ENCODE assay signal across 8 cellular contexts in the genomic region with DNA sequence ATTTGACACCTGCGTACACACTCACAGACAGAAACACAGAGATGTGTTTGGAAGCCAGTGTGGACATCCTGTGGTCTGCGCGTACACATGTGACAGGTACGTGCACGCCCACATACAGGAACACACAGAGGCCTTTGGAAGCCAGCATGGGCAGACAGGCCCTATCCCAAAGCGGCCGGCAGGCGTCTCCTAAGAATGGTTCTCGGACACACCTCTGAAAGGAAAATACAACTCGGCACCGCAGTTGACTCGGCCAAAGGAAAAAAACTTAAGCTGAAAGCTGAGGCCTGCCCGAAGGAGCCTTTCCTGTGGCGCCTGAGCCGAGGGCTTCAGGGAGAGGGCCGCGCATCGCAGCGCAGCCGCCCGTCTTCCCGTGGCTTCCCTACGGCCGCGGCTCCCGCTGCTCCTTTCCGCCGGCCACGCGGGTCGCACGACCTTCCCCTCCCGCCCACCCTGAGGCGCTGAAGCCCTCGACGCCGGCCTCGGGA. TPM values are rescaled to one million over a fixed set of nuclear protein-coding genes. Genes with fewer than 3 reads are reported as not detected.
DNase-seq lines count a peak whose midpoint lies in the region; ATAC-seq, FAIRE-seq and TF ChIP-seq lines count a peak whose summit lies in the region.

No MANE protein-coding gene starts in this region.

- peak overlapping the region; percentile 97 for H3K4me2 ChIP-seq in trophoblast cell (ENCODE audit: low read length)

- H3K9ac ChIP-seq in trophoblast cell (ENCODE audit: low read length), result no peak overlapping the region

- no peak overlapping the region for H2BK12ac ChIP-seq in trophoblast cell (ENCODE audit: low read length)

- H3K18ac ChIP-seq in trophoblast cell (ENCODE audit: low read length), result no peak overlapping the region

- peaks cover 0 to 2% of the 10 kb centered on the region in 2 experiments for H3K36me3 ChIP-seq in trophoblast cell (ENCODE audit: control insufficient read depth in 1 of 2, insufficient read depth in 2 of 2, low read length in 2 of 2)

- CTCF ChIA-PET in activated naive CD4-positive, alpha-beta T cell treated with anti-CD3 and anti-CD28 coated beads, Interleukin-2, amount 10 ng/mL, durations not matched to agents 7 days and 5 days (lab: Charles Lee), result interaction anchor here (0.9 kb wide), 1 partner anchor 144 kb away, joined by 5 read pairs; no protein-coding TSS in a partner anchor

- no peak overlapping the region for H2AFZ ChIP-seq in trophoblast cell (ENCODE audit: insufficient read depth, low read length, poor library complexity)

- no CpG with 5 or more reads among the region's 38 CpGs for WGBS in trophoblast cell (ENCODE audit: extremely low coverage, insufficient coverage, insufficient read length)

- no peaks in the 10 kb centered on the region for H3K27me3 Mint-ChIP-seq in CD14-positive monocyte (ENCODE audit: low read depth in 3 of 3)
- H3K27me3 Mint-ChIP-seq in activated naive CD4-positive, alpha-beta T cell treated with anti-CD3 and anti-CD28 coated beads, Interleukin-2, amount 10 ng/mL, durations not matched to agents 7 days and 5 days, result no peaks in the 10 kb centered on the region

- H4K91ac ChIP-seq in trophoblast cell (ENCODE audit: low read depth, low read length), result no peak overlapping the region

- peak; percentile 23 for ATAC-seq in Right ventricle myocardium superior (ENCODE audit: poor library complexity)
- no peak for ATAC-seq in HG02588 (IDR thresholded peaks at IDR 0.05; ENCODE audit: unreplicated experiment)

- H3K4me3 Mint-ChIP-seq in CD14-positive monocyte, result peak overlapping the region; percentile 84 to 87
- peak overlapping the region; percentile 83 for H3K4me3 Mint-ChIP-seq in activated naive CD4-positive, alpha-beta T cell treated with anti-CD3 and anti-CD28 coated beads, Interleukin-2, amount 10 ng/mL, durations not matched to agents 7 days and 5 days

- intact Hi-C loops in CD14-positive monocyte (cut with micrococcal nuclease) (loop anchor here (2.0 to 10.0 kb wide), 3 partner anchors 41 to 147 kb away; a partner anchor contains a TSS), Right ventricle myocardium superior (cut with DNase I) (loop anchor here (5.0 kb wide), 1 partner anchor 149 kb away; no protein-coding TSS in a partner anchor)

- H3K9me3 ChIP-seq in trophoblast cell (ENCODE audit: insufficient read depth, low read depth, low read length), result no peaks in the 10 kb centered on the region

- no peaks in the 10 kb centered on the region for H3K27me3 ChIP-seq in trophoblast cell (ENCODE audit: insufficient read depth, low read length)

- peak; percentile 61 for DNase-seq in CD14-positive monocyte (ENCODE audit: low spot score)
- DNase-seq in GM19239 (ENCODE audit: insufficient read length, low spot score), result no peak
- peak; percentile 70 for DNase-seq in HT1080 (ENCODE audit: low read depth)
- peak; percentile 19 for DNase-seq in SHP77 treated with DMSO at 0.1 percent for 48 hours (lab: John Stamatoyannopoulos, UW)
- peak; percentile 67 for DNase-seq in activated naive CD4-positive, alpha-beta T cell treated with anti-CD3 and anti-CD28 coated beads, Interleukin-2, amount 10 ng/mL, durations not matched to agents 7 days and 5 days
- DNase-seq in Right ventricle myocardium superior, result peak; percentile 68
- peak; percentile 87 to 90 for DNase-seq in trophoblast cell

- no peak overlapping the region for H4K8ac ChIP-seq in trophoblast cell (ENCODE audit: low read depth, low read length)

- peak; percentile 32 for TF ChIP-seq CTCF in CD14-positive monocyte (IDR thresholded peaks at IDR 0.05)

- peaks cover 12% of the 10 kb centered on the region for H3K79me2 ChIP-seq in trophoblast cell (ENCODE audit: control insufficient read depth, insufficient read depth, low read length, poor library complexity)

- H2BK120ac ChIP-seq in trophoblast cell (ENCODE audit: insufficient read depth, low read length, poor library complexity), result no peak overlapping the region

- no peak overlapping the region for H3K4ac ChIP-seq in trophoblast cell (ENCODE audit: low read depth, low read length)

- no peak overlapping the region for H2BK5ac ChIP-seq in trophoblast cell (ENCODE audit: low read depth, low read length, poor library complexity)

- FAIRE-seq in GM19239 (lab: Jason Lieb, UNC), result peak; percentile 93

- H3K4me3 ChIP-seq in trophoblast cell (ENCODE audit: low read depth, low read length), result peak overlapping the region; percentile 93

- H3K9me3 Mint-ChIP-seq in CD14-positive monocyte, result no peaks in the 10 kb centered on the region
- no peaks in the 10 kb centered on the region for H3K9me3 Mint-ChIP-seq in activated naive CD4-positive, alpha-beta T cell treated with anti-CD3 and anti-CD28 coated beads, Interleukin-2, amount 10 ng/mL, durations not matched to agents 7 days and 5 days

- H3K36me3 Mint-ChIP-seq in CD14-positive monocyte, result peaks cover 7 to 20% of the 10 kb centered on the region in 2 donors
- H3K36me3 Mint-ChIP-seq in activated naive CD4-positive, alpha-beta T cell treated with anti-CD3 and anti-CD28 coated beads, Interleukin-2, amount 10 ng/mL, durations not matched to agents 7 days and 5 days, result peaks cover 35% of the 10 kb centered on the region

- no peak overlapping the region for H3K14ac ChIP-seq in trophoblast cell (ENCODE audit: low read length)

- H3K79me1 ChIP-seq in trophoblast cell (ENCODE audit: low read length), result peaks cover 11% of the 10 kb centered on the region

- H3K27ac Mint-ChIP-seq in CD14-positive monocyte, result peak overlapping the region in 5 of 7 donors; percentile 18 to 79 (median 41)
- peak overlapping the region; percentile 82 for H3K27ac Mint-ChIP-seq in activated naive CD4-positive, alpha-beta T cell treated with anti-CD3 and anti-CD28 coated beads, Interleukin-2, amount 10 ng/mL, durations not matched to agents 7 days and 5 days

- peaks cover 28% of the 10 kb centered on the region for H3K4me1 Mint-ChIP-seq in CD14-positive monocyte
- H3K4me1 Mint-ChIP-seq in activated naive CD4-positive, alpha-beta T cell treated with anti-CD3 and anti-CD28 coated beads, Interleukin-2, amount 10 ng/mL, durations not matched to agents 7 days and 5 days, result peaks cover 40% of the 10 kb centered on the region

- H2AK5ac ChIP-seq in trophoblast cell (ENCODE audit: low read length), result no peak overlapping the region

- no peak overlapping the region for H3K23ac ChIP-seq in trophoblast cell (ENCODE audit: low read length)

- H3K4me1 ChIP-seq in trophoblast cell (ENCODE audit: control insufficient read depth in 1 of 2, insufficient read depth in 2 of 2, low read length in 2 of 2), result peaks cover 4 to 9% of the 10 kb centered on the region in 2 experiments

- H4K12ac ChIP-seq in trophoblast cell (ENCODE audit: low read depth, low read length), result no peak overlapping the region

- H3K27ac ChIP-seq in trophoblast cell (ENCODE audit: low read depth, low read length), result no peak overlapping the region

RNA-seq across cellular contexts. Expression of a gene that starts 1.4 kb away (rescaled TPM):
- polyA plus RNA-seq in CD14-positive monocyte, result 1 to 10 TPM; 3.8 to 7.1 TPM
- total RNA-seq in HT1080 (2014; rRNA removed; shearing (Covaris generic)), result 20.3 and 21.4 TPM in 2 replicates
- 13.3 and 13.8 TPM in 2 replicates for polyA plus RNA-seq in HT1080 (2015; cell fraction: cytosol; rRNA removed)
- polyA plus RNA-seq in HT1080 (2015; cell fraction: nucleus; rRNA removed), result 35.3 and 42.7 TPM in 2 replicates
- 13.2 TPM for total RNA-seq in Right ventricle myocardium superior
- polyA plus RNA-seq in trophoblast cell (2013), result 12.1 and 12.8 TPM in 2 replicates

RNA-seq across cellular contexts. Expression of a gene that starts 41.5 kb away (rescaled TPM):
- polyA plus RNA-seq in CD14-positive monocyte, result 100 to 1,000 TPM; 493 to 562 TPM
- total RNA-seq in HT1080 (2014; rRNA removed; shearing (Covaris generic)), result 22.0 and 25.0 TPM in 2 replicates
- 26.5 and 27.3 TPM in 2 replicates for polyA plus RNA-seq in HT1080 (2015; cell fraction: cytosol; rRNA removed)
- 23.1 and 29.3 TPM in 2 replicates for polyA plus RNA-seq in HT1080 (2015; cell fraction: nucleus; rRNA removed)
- 12.3 TPM for total RNA-seq in Right ventricle myocardium superior
- 10.8 and 11.8 TPM in 2 replicates for polyA plus RNA-seq in trophoblast cell (2013)
